ENCODE assay signal across 8 cellular contexts in the genomic region with DNA sequence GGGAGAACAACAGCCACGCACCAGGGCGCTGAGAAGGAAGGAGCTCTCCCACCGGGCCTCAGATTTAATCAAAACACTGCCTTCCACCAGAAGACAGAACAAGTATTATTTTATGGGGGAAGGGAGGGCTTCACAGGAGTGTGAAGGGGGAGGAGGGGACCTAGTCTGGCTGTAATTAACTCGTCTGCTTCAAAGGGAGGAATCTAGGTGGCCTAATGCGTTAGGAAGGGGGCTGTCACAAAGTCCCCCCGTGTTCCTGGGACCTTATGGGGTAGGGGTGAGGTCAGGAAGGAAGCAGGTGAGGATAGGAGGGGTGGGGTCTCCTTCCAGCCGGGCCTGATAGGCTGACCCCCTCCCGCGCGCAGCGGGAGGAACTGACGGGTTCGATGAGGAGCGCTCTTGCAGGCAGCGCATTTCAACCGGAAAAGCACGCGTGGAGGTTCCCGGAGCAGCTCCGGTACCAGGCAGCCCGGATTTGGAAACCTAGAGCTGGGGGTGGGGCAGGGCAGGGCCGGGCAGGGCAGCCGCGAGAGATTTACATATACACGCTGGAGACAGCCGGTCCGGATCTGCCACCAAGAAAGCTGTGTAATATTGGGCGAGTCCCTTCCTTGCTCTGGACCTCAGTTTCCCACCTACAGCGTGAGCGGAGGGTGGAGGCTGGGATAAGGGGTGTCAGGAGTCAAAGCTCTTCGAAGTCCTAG. TPM values are rescaled to one million over a fixed set of nuclear protein-coding genes. Genes with fewer than 3 reads are reported as not detected.
DNase-seq lines count a peak whose midpoint lies in the region; ATAC-seq and TF ChIP-seq lines count a peak whose summit lies in the region.

No MANE protein-coding gene starts in this region.

- DNase-seq in DMS79 treated with DMSO at 0.1 percent for 48 hours (lab: John Stamatoyannopoulos, UW) (peak; percentile 56), DMS79 (lab: John Stamatoyannopoulos, UW) (no peak), endodermal cell (peak; percentile 78), mucosa of gallbladder (ENCODE audit: low spot score) (peak; percentile 54), tibial artery (peak; percentile 66 to 89), DMS153 treated with DMSO at 0.1 percent for 48 hours (lab: John Stamatoyannopoulos, UW; ENCODE audit: unreplicated experiment) (no peak)

- peaks cover 63% of the 10 kb centered on the region for H3K4me1 Mint-ChIP-seq in endodermal cell

- H3K36me3 Mint-ChIP-seq in endodermal cell (ENCODE audit: low read depth), result peaks cover 12% of the 10 kb centered on the region

- H3K4me3 ChIP-seq in WI38 (ENCODE audit: low read depth, low read length), result peak overlapping the region; percentile 89
- H3K4me3 ChIP-seq in endodermal cell (ENCODE audit: low read length), result peak overlapping the region; percentile 85
- H3K4me3 ChIP-seq in tibial artery, result peak overlapping the region; percentile 96 to 98

- ATAC-seq in GM19463 (IDR thresholded peaks at IDR 0.05; ENCODE audit: unreplicated experiment), result no peak

- TF ChIP-seq CTCF in WI38 (IDR thresholded peaks at IDR 0.05; ENCODE audit: low read depth, low read length), result no peak
- TF ChIP-seq CTCF in endodermal cell (conservative IDR thresholded peaks at IDR 0.05), result peak; percentile 9
- no peak for TF ChIP-seq CTCF in tibial artery (IDR thresholded peaks at IDR 0.05)

- peak overlapping the region; percentile 64 for H3K9ac ChIP-seq in endodermal cell (ENCODE audit: extremely low read depth, low read length, poor library complexity, severe bottlenecking)

- H3K27me3 ChIP-seq in endodermal cell (ENCODE audit: control insufficient read depth, insufficient read depth, low read length, poor library complexity, severe bottlenecking) (no peaks in the 10 kb centered on the region), tibial artery (no peaks in the 10 kb centered on the region)

- intact Hi-C loops in tibial artery (cut with DNase I; ENCODE audit: low total_unique reads), result no loop called here

- no peaks in the 10 kb centered on the region for H3K9me3 Mint-ChIP-seq in endodermal cell

- H3K36me3 ChIP-seq in endodermal cell (ENCODE audit: control insufficient read depth, insufficient read depth, low read length) (peaks cover 26% of the 10 kb centered on the region), tibial artery (no peaks in the 10 kb centered on the region)

- H3K27me3 Mint-ChIP-seq in endodermal cell (ENCODE audit: insufficient read depth), result peaks cover 4% of the 10 kb centered on the region

- WGBS in endodermal cell (ENCODE audit: insufficient coverage in 1 of 2, insufficient read length in 1 of 2), 2 experiments, result 0 to 1% methylated on average over 16 to 31 of the region's 31 CpGs

- peak overlapping the region; percentile 89 for H3K4me3 Mint-ChIP-seq in endodermal cell

- H3K27ac ChIP-seq in endodermal cell (ENCODE audit: low read depth, low read length) (no peak overlapping the region), tibial artery (peak overlapping the region; percentile 94 to 98)

- H3K27ac Mint-ChIP-seq in endodermal cell, result peak overlapping the region; percentile 87

- H3K9me3 ChIP-seq in endodermal cell (ENCODE audit: control insufficient read depth, low read length) (no peaks in the 10 kb centered on the region), tibial artery (no peaks in the 10 kb centered on the region)

- H3K4me1 ChIP-seq in endodermal cell (ENCODE audit: control insufficient read depth, insufficient read depth, low read length) (peaks cover 24% of the 10 kb centered on the region), tibial artery (peaks cover 0 to 60% (median 46%) of the 10 kb centered on the region in 4 donors)

RNA-seq across cellular contexts. Expression of a gene that starts 2.0 kb away (rescaled TPM):
- total RNA-seq in endodermal cell (10 to 100 TPM; 28.1 to 38.1 TPM), mucosa of gallbladder (54.5 TPM)
- polyA plus RNA-seq in endodermal cell (2013, experiment 1 of 2), result 10.8 TPM
- 12.5 TPM for polyA plus RNA-seq in endodermal cell (2013, experiment 2 of 2)

Comparison
In these comparisons a context has a peak if more than half of its experiments do, and no peak if none do; other contexts are left out.
1. DNase-seq: peak in DMS79 treated with DMSO at 0.1 percent for 48 hours (single experiment), endodermal cell (single experiment), mucosa of gallbladder (single experiment) and tibial artery (2 of 2); none in DMS79 (single experiment) and DMS153 treated with DMSO at 0.1 percent for 48 hours (single experiment).
2. Peak in every context shown above with its lines, with median percentiles within 50 percentile points of each other: H3K4me3 ChIP-seq.